13 cellular contexts compared by ENCODE assay signal in genomic region chr5:115600771-115601170, GRCh38. TPM values are rescaled to one million over a fixed set of nuclear protein-coding genes. Genes with fewer than 3 reads are reported as not detected.
DNase-seq lines count a peak whose midpoint lies in the region; ATAC-seq and TF ChIP-seq lines count a peak whose summit lies in the region.
"Had no signal": no experiment of that assay in that cellular context is flagged by ENCODE, and none has a peak within 500 bp of the region (broad histone marks: within the 10 kb centered on the region; RNA-seq: fewer than 3 reads in every experiment).

No MANE protein-coding gene starts in this region.

- H3K36me3 ChIP-seq in heart left ventricle (peaks cover 0 to 5% (median 0%) of the 10 kb centered on the region in 9 donors), right atrium auricular region (no peaks in the 10 kb centered on the region), vagina (no peaks in the 10 kb centered on the region)
- H3K36me3 ChIP-seq: Peyer's patch, WERI-Rb-1 had no signal

- no peaks in the 10 kb centered on the region for H3K9me3 Mint-ChIP-seq in memory B cell

- no peaks in the 10 kb centered on the region for H3K9me3 ChIP-seq in heart left ventricle
- H3K9me3 ChIP-seq in right atrium auricular region, result no peaks in the 10 kb centered on the region
- no peaks in the 10 kb centered on the region for H3K9me3 ChIP-seq in vagina
- H3K9me3 ChIP-seq: Peyer's patch had no signal

- H3K4me3 ChIP-seq in heart left ventricle (peak overlapping the region in 9 of 12 donors; percentile 70 to 90 (median 84)), right atrium auricular region (peak overlapping the region in 1 of 2 donors; percentile 95), vagina (peak overlapping the region in 1 of 2 donors; percentile 74)

- DNase-seq in heart left ventricle, result no peak
- no peak for DNase-seq in right atrium auricular region (ENCODE audit: low spot score)
- DNase-seq in amniotic epithelial cell (ENCODE audit: low read depth), result peak; percentile 45
- no peak for DNase-seq in memory B cell (ENCODE audit: low spot score in 2 of 2)
- no peak for DNase-seq in vagina (ENCODE audit: extremely low spot score in 2 of 2)
- DNase-seq in NCI-H128 (lab: John Stamatoyannopoulos, UW; ENCODE audit: unreplicated experiment), result no peak
- DNase-seq in NCI-H526 treated with DMSO at 0.1 percent for 48 hours (lab: John Stamatoyannopoulos, UW), result no peak
- DNase-seq in NCI-H774 (lab: John Stamatoyannopoulos, UW), result no peak
- DNase-seq: AML-193, mammary epithelial cell, NCI-H2081 treated with DMSO at 0.1 percent for 48 hours, Peyer's patch, WERI-Rb-1 had no signal

- H3K36me3 Mint-ChIP-seq in memory B cell, result peaks cover 5% of the 10 kb centered on the region

- no peaks in the 10 kb centered on the region for H3K27me3 Mint-ChIP-seq in memory B cell

- H3K27me3 ChIP-seq in heart left ventricle (no peaks in the 10 kb centered on the region), right atrium auricular region (no peaks in the 10 kb centered on the region), vagina (no peaks in the 10 kb centered on the region)
- H3K27me3 ChIP-seq: Peyer's patch had no signal

- no peak for TF ChIP-seq CTCF in heart left ventricle (IDR thresholded peaks at IDR 0.05)
- no peak for TF ChIP-seq CTCF in right atrium auricular region (IDR thresholded peaks at IDR 0.05)
- no peak for TF ChIP-seq CTCF in vagina (IDR thresholded peaks at IDR 0.05)

- peak overlapping the region in 6 of 12 donors; percentile 5 to 97 (median 94) for H3K27ac ChIP-seq in heart left ventricle
- peak overlapping the region in 1 of 2 donors; percentile 47 for H3K27ac ChIP-seq in right atrium auricular region
- peak overlapping the region; percentile 98 for H3K27ac ChIP-seq in vagina

- no peak for TF ChIP-seq POLR2A in heart left ventricle (IDR thresholded peaks at IDR 0.05)
- TF ChIP-seq POLR2A in vagina (IDR thresholded peaks at IDR 0.05), result no peak

- intact Hi-C loops in heart left ventricle (cut with DNase I), result no loop called here
- intact Hi-C loops in vagina (cut with DNase I), result no loop called here

- ATAC-seq in heart left ventricle (no peak), memory B cell (ENCODE audit: low read depth) (no peak)

- peak overlapping the region; percentile 76 for H3K4me3 Mint-ChIP-seq in memory B cell

- H3K4me1 ChIP-seq in heart left ventricle (peaks cover 6 to 55% (median 30%) of the 10 kb centered on the region in 12 donors), right atrium auricular region (peaks cover 0 to 36% of the 10 kb centered on the region in 2 donors), vagina (peaks cover 44% of the 10 kb centered on the region)

- WGBS in heart left ventricle, 4 donors, result 92 to 95% (median 95%) methylated on average over 3 of the region's 3 CpGs

- peaks cover 36% of the 10 kb centered on the region for H3K4me1 Mint-ChIP-seq in memory B cell

- peak overlapping the region; percentile 93 for H3K27ac Mint-ChIP-seq in memory B cell

RNA-seq across cellular contexts. Expression of gene TICAM2, which starts 1.5 kb away (rescaled TPM):
- total RNA-seq in heart left ventricle, result 1 to 10 TPM in 7 of 9 donors, under 1 TPM in 2; 0.75 to 4.1 (median 2.1) TPM
- 1 to 10 TPM; 1.4 to 1.5 TPM for polyA plus RNA-seq in heart left ventricle
- 1 to 10 TPM in 1 of 2 donors, under 1 TPM in 1; 0.67 to 1.1 TPM for total RNA-seq in right atrium auricular region
- 0.98 TPM for total RNA-seq in vagina

RNA-seq across cellular contexts. Expression of gene TMED7, which starts 25.1 kb away (rescaled TPM):
- total RNA-seq in heart left ventricle (10 to 100 TPM; 58.4 to 99.1 (median 82.3) TPM), right atrium auricular region (100 to 1,000 TPM in 1 of 2 donors, 10 to 100 TPM in 1; 70.2 to 101 TPM), vagina (48.4 TPM)
- polyA plus RNA-seq in heart left ventricle, result 10 to 100 TPM; 22.0 to 62.2 TPM

RNA-seq across cellular contexts. Expression of gene FEM1C, which starts 56.2 kb away (rescaled TPM):
- total RNA-seq in heart left ventricle (10 to 100 TPM; 37.5 to 92.7 (median 48.9) TPM), right atrium auricular region (10 to 100 TPM; 21.3 to 26.0 TPM), vagina (16.5 TPM)
- polyA plus RNA-seq in heart left ventricle, result 10 to 100 TPM; 14.9 to 36.9 TPM
